ENCODE assay signal across 19 cellular contexts in the genomic region with DNA sequence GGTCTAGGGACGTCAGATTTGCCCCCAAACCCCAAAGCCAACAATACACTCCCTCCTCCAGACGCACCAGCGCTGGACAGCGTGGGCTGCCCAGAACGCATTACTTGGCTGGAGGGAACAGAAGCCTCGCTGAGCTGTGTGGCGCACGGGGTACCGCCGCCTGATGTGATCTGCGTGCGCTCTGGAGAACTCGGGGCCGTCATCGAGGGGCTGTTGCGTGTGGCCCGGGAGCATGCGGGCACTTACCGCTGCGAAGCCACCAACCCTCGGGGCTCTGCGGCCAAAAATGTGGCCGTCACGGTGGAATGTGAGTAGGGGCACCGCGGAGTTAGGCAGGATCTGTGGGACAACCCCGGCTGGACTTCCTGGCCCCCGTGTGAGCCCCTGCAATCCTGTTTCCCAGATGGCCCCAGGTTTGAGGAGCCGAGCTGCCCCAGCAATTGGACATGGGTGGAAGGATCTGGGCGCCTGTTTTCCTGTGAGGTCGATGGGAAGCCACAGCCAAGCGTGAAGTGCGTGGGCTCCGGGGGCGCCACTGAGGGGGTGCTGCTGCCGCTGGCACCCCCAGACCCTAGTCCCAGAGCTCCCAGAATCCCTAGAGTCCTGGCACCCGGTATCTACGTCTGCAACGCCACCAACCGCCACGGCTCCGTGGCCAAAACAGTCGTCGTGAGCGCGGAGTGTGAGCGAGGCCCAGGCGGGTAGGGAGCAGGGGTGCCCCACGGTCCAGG. TPM values are rescaled to one million over a fixed set of nuclear protein-coding genes. Genes with fewer than 3 reads are reported as not detected.
DNase-seq lines count a peak whose midpoint lies in the region; ATAC-seq, FAIRE-seq and TF ChIP-seq lines count a peak whose summit lies in the region.
"Had no signal": no experiment of that assay in that cellular context is flagged by ENCODE, and none has a peak within 500 bp of the region (broad histone marks: within the 10 kb centered on the region; RNA-seq: fewer than 3 reads in every experiment).

No MANE protein-coding gene starts in this region.

- no peak overlapping the region for H3K4me3 ChIP-seq in CD4-positive, CD25-positive, alpha-beta regulatory T cell (ENCODE audit: low read depth, low read length)
- H3K4me3 ChIP-seq in H7 (ENCODE audit: insufficient read depth, low read depth, low read length) (no peak overlapping the region), K562 (peak overlapping the region; percentile 79), neural progenitor cell (no peak overlapping the region)
- H3K4me3 ChIP-seq: SJCRH30 had no signal

- TF ChIP-seq POLR2A in K562 (conservative IDR thresholded peaks at IDR 0.05): no peak

- CTCF ChIA-PET in K562 (lab: Yijun Ruan, JAX; ENCODE audit: low intra/inter-chr PET ratio): no interaction called here

- DNase-seq in CD4-positive, CD25-positive, alpha-beta regulatory T cell: no peak
- DNase-seq in H7: peak; percentile 65
- DNase-seq in K562 (ENCODE audit: extremely low read depth in 1 of 4, low spot score in 3 of 4): peak in 1 of 4 experiments; percentile 4
- peak; percentile 14 for DNase-seq in neural progenitor cell (ENCODE audit: low spot score)
- DNase-seq in foreskin keratinocyte: no peak
- DNase-seq in stimulated activated naive CD4-positive, alpha-beta T cell treated with Interleukin-2 at 50 U/mL for 16 hours (lab: John Stamatoyannopoulos, UW): no peak
- DNase-seq: activated naive CD4-positive, alpha-beta T cell; anterior cingulate cortex; head of caudate nucleus; midbrain; NCI-H187; NCI-H2227 treated with DMSO at 0.1 percent for 48 hours; SJCRH30 had no signal

- TF ChIP-seq CTCF in K562 (IDR thresholded peaks at IDR 0.05 in 2 of 3, conservative IDR thresholded peaks at IDR 0.05 in 1 of 3; ENCODE audit: insufficient read depth in 2 of 3, low read depth in 1 of 3, low read length in 3 of 3): no peak
- no peak for TF ChIP-seq CTCF in neural progenitor cell (IDR thresholded peaks at IDR 0.05)
- TF ChIP-seq CTCF in foreskin keratinocyte (conservative IDR thresholded peaks at IDR 0.05): no peak

- H3K27me3 ChIP-seq in CD4-positive, CD25-positive, alpha-beta regulatory T cell (ENCODE audit: control insufficient read depth, insufficient read depth, low read length): no peaks in the 10 kb centered on the region
- H3K27me3 ChIP-seq in H7 (ENCODE audit: control insufficient read depth, insufficient read depth, low read length) (peaks cover 83% of the 10 kb centered on the region), K562 (ENCODE audit: control insufficient read depth in 2 of 2, insufficient read depth in 2 of 2, low read length in 2 of 2) (no peaks in the 10 kb centered on the region), neural progenitor cell (peaks cover 100% of the 10 kb centered on the region), foreskin keratinocyte (peaks cover 88% of the 10 kb centered on the region)
- H3K27me3 ChIP-seq: SJCRH30 had no signal

- no TSS peak for BruUV-seq in K562 (replicated peaks; lab: Mats Ljungman, UMichigan)

- no peak overlapping the region for H3K27ac ChIP-seq in CD4-positive, CD25-positive, alpha-beta regulatory T cell (ENCODE audit: insufficient read depth, low read length, poor library complexity, severe bottlenecking)
- H3K27ac ChIP-seq in K562 (ENCODE audit: extremely low read depth, low read depth, low read length) (peak overlapping the region; percentile 74; the same call in 2 of the 3 replicates), neural progenitor cell (no peak overlapping the region), foreskin keratinocyte (no peak overlapping the region)
- H3K27ac ChIP-seq: left lung, neutrophil, SJCRH30 had no signal

- FAIRE-seq in K562 (lab: Jason Lieb, UNC): no peak
- FAIRE-seq: GM19239 had no signal

- H3K4me1 ChIP-seq in CD4-positive, CD25-positive, alpha-beta regulatory T cell (ENCODE audit: control insufficient read depth, insufficient read depth, low read length, poor library complexity, severe bottlenecking): peaks cover 73% of the 10 kb centered on the region
- H3K4me1 ChIP-seq in K562 (replicated peaks in 1 of 2; ENCODE audit: control insufficient read depth in 2 of 2, insufficient read depth in 2 of 2, low read length in 2 of 2): peaks cover 11 to 76% of the 10 kb centered on the region in 2 experiments; a peak in 4 of 5 replicates
- H3K4me1 ChIP-seq in neural progenitor cell: peaks cover 9% of the 10 kb centered on the region
- H3K4me1 ChIP-seq in foreskin keratinocyte: peaks cover 1% of the 10 kb centered on the region
- H3K4me1 ChIP-seq: SJCRH30 had no signal

- H3K79me2 ChIP-seq in K562 (ENCODE audit: control insufficient read depth, insufficient read depth, low read length) (peaks cover 66% of the 10 kb centered on the region), neural progenitor cell (ENCODE audit: low read depth) (no peaks in the 10 kb centered on the region)

- no peaks in the 10 kb centered on the region for H3K36me3 ChIP-seq in CD4-positive, CD25-positive, alpha-beta regulatory T cell (ENCODE audit: control insufficient read depth, insufficient read depth, low read length)
- H3K36me3 ChIP-seq in H7 (replicated peaks; ENCODE audit: control insufficient read depth, insufficient read depth, low read length): no peaks in the 10 kb centered on the region
- H3K36me3 ChIP-seq in K562 (ENCODE audit: control insufficient read depth, insufficient read depth, low read length): peaks cover 40% of the 10 kb centered on the region; the same call in 2 of the 3 replicates
- H3K36me3 ChIP-seq in neural progenitor cell: no peaks in the 10 kb centered on the region
- H3K36me3 ChIP-seq: left lung, neutrophil, SJCRH30 had no signal

- in situ Hi-C loops in K562 (cut with MboI): no loop called here

- no peak overlapping the region for H2AFZ ChIP-seq in K562 (ENCODE audit: low read depth, low read length)
- H2AFZ ChIP-seq in neural progenitor cell (replicated peaks): no peak overlapping the region

- intact Hi-C loops in K562 (cut with micrococcal nuclease): no loop called here

- peaks cover 0 to 4% (median 0%) of the 10 kb centered on the region in 7 donors for H3K9me3 Mint-ChIP-seq in CD4-positive, CD25-positive, alpha-beta regulatory T cell
- no peaks in the 10 kb centered on the region for H3K9me3 Mint-ChIP-seq in neural progenitor cell

- peak overlapping the region; percentile 4 to 87 (median 79) for H3K4me3 Mint-ChIP-seq in CD4-positive, CD25-positive, alpha-beta regulatory T cell
- peak overlapping the region; percentile 81 for H3K4me3 Mint-ChIP-seq in neural progenitor cell

- H4K20me1 ChIP-seq in K562 (replicated peaks; ENCODE audit: control insufficient read depth, insufficient read depth, low read length) (no peaks in the 10 kb centered on the region; the same call in 1 of the 2 replicates), neural progenitor cell (ENCODE audit: low read depth) (peaks cover 67% of the 10 kb centered on the region)

- peak overlapping the region; percentile 62 to 90; a peak in 3 of 4 replicates for H3K9ac ChIP-seq in K562 (ENCODE audit: insufficient read depth in 1 of 2, low read depth in 2 of 2, low read length in 2 of 2)
- no peak overlapping the region for H3K9ac ChIP-seq in neural progenitor cell

- peaks cover 66% of the 10 kb centered on the region for H3F3A ChIP-seq in neural progenitor cell (ENCODE audit: low read depth)

- no peaks in the 10 kb centered on the region for H3K9me1 ChIP-seq in K562 (ENCODE audit: control insufficient read depth, insufficient read depth, low read length)

- no peak for TF ChIP-seq EP300 in K562 (IDR thresholded peaks at IDR 0.05; ENCODE audit: low read length)

- no peak for TF ChIP-seq RAD21 in K562 (CRISPR knock-in tag; conservative IDR thresholded peaks at IDR 0.05 in 1 of 2, IDR thresholded peaks at IDR 0.05 in 1 of 2)

- H3K9me3 ChIP-seq in CD4-positive, CD25-positive, alpha-beta regulatory T cell (ENCODE audit: control insufficient read depth in 2 of 2, low read length in 2 of 2): no peaks in the 10 kb centered on the region
- H3K9me3 ChIP-seq in K562 (replicated peaks; ENCODE audit: control insufficient read depth, insufficient read depth, low read depth, low read length): peaks cover 2% of the 10 kb centered on the region; the same call in 1 of the 2 replicates
- H3K9me3 ChIP-seq in neural progenitor cell (ENCODE audit: low read depth): no peaks in the 10 kb centered on the region
- H3K9me3 ChIP-seq: left lung, SJCRH30 had no signal

- POLR2A ChIA-PET in K562 (lab: Yijun Ruan, JAX): interaction anchor here (0.7 to 1.1 kb wide), 2 partner anchors 8 to 13 kb away, joined by 3 read pairs; no protein-coding TSS in a partner anchor

- 93% methylated on average over 35 of the region's 49 CpGs for WGBS in K562 (ENCODE audit: insufficient coverage, low coverage, missing lambda C conversion rate)

- H3K27ac Mint-ChIP-seq in CD4-positive, CD25-positive, alpha-beta regulatory T cell: no peak overlapping the region
- no peak overlapping the region for H3K27ac Mint-ChIP-seq in neural progenitor cell
- H3K27ac Mint-ChIP-seq: endodermal cell had no signal

- H3K36me3 Mint-ChIP-seq in CD4-positive, CD25-positive, alpha-beta regulatory T cell: no peaks in the 10 kb centered on the region
- no peaks in the 10 kb centered on the region for H3K36me3 Mint-ChIP-seq in neural progenitor cell

- H3K27me3 Mint-ChIP-seq in CD4-positive, CD25-positive, alpha-beta regulatory T cell: peaks cover 68% of the 10 kb centered on the region
- peaks cover 80% of the 10 kb centered on the region for H3K27me3 Mint-ChIP-seq in neural progenitor cell (ENCODE audit: insufficient read depth, low read depth)

- peak overlapping the region; percentile 93 for H3K4me2 ChIP-seq in K562 (ENCODE audit: insufficient read depth, low read length)
- H3K4me2 ChIP-seq in neural progenitor cell: no peak overlapping the region

- peaks cover 0 to 61% (median 20%) of the 10 kb centered on the region in 4 donors for H3K4me1 Mint-ChIP-seq in CD4-positive, CD25-positive, alpha-beta regulatory T cell
- peaks cover 28% of the 10 kb centered on the region for H3K4me1 Mint-ChIP-seq in neural progenitor cell

- no peak for ATAC-seq in CD4-positive, CD25-positive, alpha-beta regulatory T cell (ENCODE audit: low read depth in 2 of 2)
- ATAC-seq in K562 (no peak), foreskin keratinocyte (no peak), GM19324 (IDR thresholded peaks at IDR 0.05; ENCODE audit: low FRiP score, unreplicated experiment) (no peak)
- ATAC-seq: HCT116, left lung had no signal

RNA-seq across cellular contexts. Expression of gene ICAM5, which starts 4.0 kb away (rescaled TPM):
- total RNA-seq in CD4-positive, CD25-positive, alpha-beta regulatory T cell: 0.20 TPM
- polyA plus RNA-seq in CD4-positive, CD25-positive, alpha-beta regulatory T cell: not detected
- total RNA-seq in H7 (2014; rRNA removed; shearing (Covaris generic)): 0.83 and 3.7 TPM in 2 replicates
- total RNA-seq in K562 (2011; cell fraction: chromatin; rRNA removed; ENCODE audit: low replicate concordance): 152 and 610 TPM in 2 replicates
- total RNA-seq in K562 (2011; cell fraction: nucleolus; rRNA removed): 442 and 477 TPM in 2 replicates
- 261 and 266 TPM in 2 replicates for total RNA-seq in K562 (2011; cell fraction: nucleoplasm; rRNA removed)
- total RNA-seq in K562 (2014; rRNA removed) (39.7 TPM in 2 replicates), K562 (2014; rRNA removed; fragmentation: Illumina TruSeq; extraction: Trizol) (1.7 and 3.7 TPM in 2 replicates), K562 (2015; rRNA removed; fragmentation: Illumina TruSeq; extraction: Trizol) (13.7 and 16.6 TPM in 2 replicates), K562 (2021) (69.7 and 89.5 TPM in 2 replicates), neural progenitor cell (ENCODE audit: low replicate concordance) (0.46 TPM in 1 of 2 replicates, not detected in the other), foreskin keratinocyte (2.5 and 3.8 TPM in 2 replicates)
- polyA plus RNA-seq in K562 (2011; rRNA removed) (29.9 and 58.7 TPM in 2 replicates), K562 (2014; fragmentation: Illumina TruSeq; extraction: Trizol) (12.1 and 29.4 TPM in 2 replicates), K562 (2014; fragmentation: Nextera tagmentation; extraction: Ambion mirVana) (under 1 TPM; 0.10 to 0.11 TPM), K562 (2014; rRNA removed) (97.4 and 114 TPM in 2 replicates), foreskin keratinocyte (1.4 and 2.2 TPM in 2 replicates)
- 50.3 and 80.3 TPM in 2 replicates for polyA plus RNA-seq in K562 (2011; cell fraction: cytosol; rRNA removed)
- 748 and 1,281 TPM in 2 replicates for polyA plus RNA-seq in K562 (2011; cell fraction: nucleus; rRNA removed)
- polyA plus RNA-seq in K562 (2012): 45.0 and 59.7 TPM in 2 replicates
- polyA minus RNA-seq in K562 (2011; rRNA and poly(A)+ RNA removed): 4.9 and 6.5 TPM in 2 replicates
- 19.6 and 29.4 TPM in 2 replicates for polyA minus RNA-seq in K562 (2011; cell fraction: cytosol; rRNA and poly(A)+ RNA removed)
- 91.7 and 98.6 TPM in 2 replicates for polyA minus RNA-seq in K562 (2011; cell fraction: nucleus; rRNA and poly(A)+ RNA removed)

RNA-seq across cellular contexts. Expression of gene ICAM4, which starts 7.0 kb away (rescaled TPM):
- total RNA-seq in CD4-positive, CD25-positive, alpha-beta regulatory T cell: 0.67 TPM
- polyA plus RNA-seq in CD4-positive, CD25-positive, alpha-beta regulatory T cell: under 1 TPM; 0.20 to 0.67 (median 0.41) TPM
- total RNA-seq in H7 (2014; rRNA removed; shearing (Covaris generic)): 1.7 and 2.4 TPM in 2 replicates
- total RNA-seq in K562 (2011; cell fraction: chromatin; rRNA removed; ENCODE audit: low replicate concordance): 14.7 and 49.5 TPM in 2 replicates
- 93.9 and 101 TPM in 2 replicates for total RNA-seq in K562 (2011; cell fraction: nucleolus; rRNA removed)
- total RNA-seq in K562 (2011; cell fraction: nucleoplasm; rRNA removed): 52.0 and 56.5 TPM in 2 replicates
- total RNA-seq in K562 (2014; rRNA removed) (86.1 and 93.8 TPM in 2 replicates), K562 (2014; rRNA removed; fragmentation: Illumina TruSeq; extraction: Trizol) (18.9 and 20.3 TPM in 2 replicates), K562 (2015; rRNA removed; fragmentation: Illumina TruSeq; extraction: Trizol) (42.0 and 43.4 TPM in 2 replicates), K562 (2021) (62.6 and 65.5 TPM in 2 replicates), neural progenitor cell (ENCODE audit: low replicate concordance) (0.15 TPM in 1 of 2 replicates, not detected in the other), foreskin keratinocyte (0.49 and 0.71 TPM in 2 replicates)
- polyA plus RNA-seq in K562 (2011; rRNA removed) (29.5 and 34.4 TPM in 2 replicates), K562 (2014; fragmentation: Illumina TruSeq; extraction: Trizol) (21.0 and 45.3 TPM in 2 replicates), K562 (2014; fragmentation: Nextera tagmentation; extraction: Ambion mirVana) (10 to 100 TPM; 14.1 to 29.6 TPM), K562 (2014; rRNA removed) (83.8 and 96.6 TPM in 2 replicates), foreskin keratinocyte (0.51 and 1.8 TPM in 2 replicates)
- polyA plus RNA-seq in K562 (2011; cell fraction: cytosol; rRNA removed): 49.4 and 120 TPM in 2 replicates
- 11.2 and 16.0 TPM in 2 replicates for polyA plus RNA-seq in K562 (2011; cell fraction: nucleus; rRNA removed)
- 69.5 and 104 TPM in 2 replicates for polyA plus RNA-seq in K562 (2012)
- polyA minus RNA-seq in K562 (2011; rRNA and poly(A)+ RNA removed): 5.9 and 9.1 TPM in 2 replicates
- 18.7 and 19.2 TPM in 2 replicates for polyA minus RNA-seq in K562 (2011; cell fraction: cytosol; rRNA and poly(A)+ RNA removed)
- 13.2 and 16.6 TPM in 2 replicates for polyA minus RNA-seq in K562 (2011; cell fraction: nucleus; rRNA and poly(A)+ RNA removed)

RNA-seq across cellular contexts. Expression of gene ZGLP1, which starts 15.8 kb away (rescaled TPM):
- 2.8 TPM for total RNA-seq in CD4-positive, CD25-positive, alpha-beta regulatory T cell
- under 1 TPM in 1 of 4 donors, not detected in 3; 0.32 TPM for polyA plus RNA-seq in CD4-positive, CD25-positive, alpha-beta regulatory T cell
- total RNA-seq in H7 (2014; rRNA removed; shearing (Covaris generic)): 0.17 and 0.85 TPM in 2 replicates
- total RNA-seq in K562 (2011; cell fraction: chromatin; rRNA removed; ENCODE audit: low replicate concordance): 4.3 and 14.7 TPM in 2 replicates
- 8.3 and 10.8 TPM in 2 replicates for total RNA-seq in K562 (2011; cell fraction: nucleolus; rRNA removed)
- total RNA-seq in K562 (2011; cell fraction: nucleoplasm; rRNA removed): 5.3 and 6.4 TPM in 2 replicates
- total RNA-seq in K562 (2014; rRNA removed): 2.7 and 3.0 TPM in 2 replicates
- total RNA-seq in K562 (2014; rRNA removed; fragmentation: Illumina TruSeq; extraction: Trizol): 0.64 and 0.69 TPM in 2 replicates
- 2.7 and 2.9 TPM in 2 replicates for total RNA-seq in K562 (2015; rRNA removed; fragmentation: Illumina TruSeq; extraction: Trizol)
- total RNA-seq in K562 (2021): 3.3 and 5.8 TPM in 2 replicates
- polyA plus RNA-seq in K562 (2011; rRNA removed): 2.2 and 3.2 TPM in 2 replicates
- polyA plus RNA-seq in K562 (2011; cell fraction: cytosol; rRNA removed): 2.2 and 3.4 TPM in 2 replicates
- polyA plus RNA-seq in K562 (2011; cell fraction: nucleus; rRNA removed): 9.0 and 17.2 TPM in 2 replicates
- polyA plus RNA-seq in K562 (2012): 3.3 and 8.0 TPM in 2 replicates
- 1.5 and 1.9 TPM in 2 replicates for polyA plus RNA-seq in K562 (2014; fragmentation: Illumina TruSeq; extraction: Trizol)
- under 1 TPM; 0.24 to 0.56 TPM for polyA plus RNA-seq in K562 (2014; fragmentation: Nextera tagmentation; extraction: Ambion mirVana)
- polyA plus RNA-seq in K562 (2014; rRNA removed): 4.5 and 5.1 TPM in 2 replicates
- polyA minus RNA-seq in K562 (2011; rRNA and poly(A)+ RNA removed): 0.18 and 0.39 TPM in 2 replicates
- 1.0 and 2.0 TPM in 2 replicates for polyA minus RNA-seq in K562 (2011; cell fraction: cytosol; rRNA and poly(A)+ RNA removed)
- 1.1 and 1.3 TPM in 2 replicates for polyA minus RNA-seq in K562 (2011; cell fraction: nucleus; rRNA and poly(A)+ RNA removed)
- total RNA-seq in neural progenitor cell (ENCODE audit: low replicate concordance): 2.4 and 4.6 TPM in 2 replicates
- total RNA-seq in foreskin keratinocyte: 1.6 and 2.6 TPM in 2 replicates
- 3.4 and 3.6 TPM in 2 replicates for polyA plus RNA-seq in foreskin keratinocyte

RNA-seq across cellular contexts. Expression of gene FDX2, which starts 22.0 kb away (rescaled TPM):
- 3.5 TPM for total RNA-seq in CD4-positive, CD25-positive, alpha-beta regulatory T cell
- polyA plus RNA-seq in CD4-positive, CD25-positive, alpha-beta regulatory T cell: 10 to 100 TPM; 13.1 to 16.5 (median 13.5) TPM
- total RNA-seq in H7 (2014; rRNA removed; shearing (Covaris generic)): 22.3 and 40.8 TPM in 2 replicates
- 10.6 and 53.0 TPM in 2 replicates for total RNA-seq in K562 (2011; cell fraction: chromatin; rRNA removed; ENCODE audit: low replicate concordance)
- 44.7 and 46.7 TPM in 2 replicates for total RNA-seq in K562 (2011; cell fraction: nucleolus; rRNA removed)
- 24.2 and 28.0 TPM in 2 replicates for total RNA-seq in K562 (2011; cell fraction: nucleoplasm; rRNA removed)
- total RNA-seq in K562 (2014; rRNA removed): 47.0 and 59.4 TPM in 2 replicates
- total RNA-seq in K562 (2014; rRNA removed; fragmentation: Illumina TruSeq; extraction: Trizol): 9.7 and 15.9 TPM in 2 replicates
- total RNA-seq in K562 (2015; rRNA removed; fragmentation: Illumina TruSeq; extraction: Trizol): 28.9 and 29.7 TPM in 2 replicates
- total RNA-seq in K562 (2021): 34.8 and 36.8 TPM in 2 replicates
- 22.3 and 33.3 TPM in 2 replicates for polyA plus RNA-seq in K562 (2011; rRNA removed)
- polyA plus RNA-seq in K562 (2011; cell fraction: cytosol; rRNA removed): 47.1 and 82.4 TPM in 2 replicates
- 33.5 and 61.9 TPM in 2 replicates for polyA plus RNA-seq in K562 (2011; cell fraction: nucleus; rRNA removed)
- polyA plus RNA-seq in K562 (2012): 27.6 and 42.2 TPM in 2 replicates
- 47.2 and 55.3 TPM in 2 replicates for polyA plus RNA-seq in K562 (2014; fragmentation: Illumina TruSeq; extraction: Trizol)
- polyA plus RNA-seq in K562 (2014; fragmentation: Nextera tagmentation; extraction: Ambion mirVana): 1 to 10 TPM; 2.5 to 5.8 TPM
- 49.2 and 49.8 TPM in 2 replicates for polyA plus RNA-seq in K562 (2014; rRNA removed)
- 4.9 and 9.2 TPM in 2 replicates for polyA minus RNA-seq in K562 (2011; rRNA and poly(A)+ RNA removed)
- polyA minus RNA-seq in K562 (2011; cell fraction: cytosol; rRNA and poly(A)+ RNA removed): 14.3 and 14.5 TPM in 2 replicates
- polyA minus RNA-seq in K562 (2011; cell fraction: nucleus; rRNA and poly(A)+ RNA removed): 5.3 and 9.6 TPM in 2 replicates
- 7.4 and 11.4 TPM in 2 replicates for total RNA-seq in neural progenitor cell (ENCODE audit: low replicate concordance)
- 30.9 and 33.2 TPM in 2 replicates for total RNA-seq in foreskin keratinocyte
- 58.1 and 63.7 TPM in 2 replicates for polyA plus RNA-seq in foreskin keratinocyte

RNA-seq across cellular contexts. Expression of gene ICAM1, which starts 22.9 kb away (rescaled TPM):
- 13.7 TPM for total RNA-seq in CD4-positive, CD25-positive, alpha-beta regulatory T cell
- polyA plus RNA-seq in CD4-positive, CD25-positive, alpha-beta regulatory T cell: 1 to 10 TPM; 4.8 to 8.2 (median 6.9) TPM
- total RNA-seq in H7 (2014; rRNA removed; shearing (Covaris generic)): 2.8 and 6.1 TPM in 2 replicates
- 41.5 and 107 TPM in 2 replicates for total RNA-seq in K562 (2011; cell fraction: chromatin; rRNA removed; ENCODE audit: low replicate concordance)
- 83.4 and 99.6 TPM in 2 replicates for total RNA-seq in K562 (2011; cell fraction: nucleolus; rRNA removed)
- total RNA-seq in K562 (2011; cell fraction: nucleoplasm; rRNA removed): 76.3 and 76.6 TPM in 2 replicates
- total RNA-seq in K562 (2014; rRNA removed): 17.4 and 26.0 TPM in 2 replicates
- 11.9 and 12.1 TPM in 2 replicates for total RNA-seq in K562 (2014; rRNA removed; fragmentation: Illumina TruSeq; extraction: Trizol)
- 23.6 and 24.1 TPM in 2 replicates for total RNA-seq in K562 (2015; rRNA removed; fragmentation: Illumina TruSeq; extraction: Trizol)
- 22.3 and 22.6 TPM in 2 replicates for total RNA-seq in K562 (2021)
- 13.1 and 21.4 TPM in 2 replicates for polyA plus RNA-seq in K562 (2011; rRNA removed)
- polyA plus RNA-seq in K562 (2011; cell fraction: cytosol; rRNA removed): 20.2 and 23.1 TPM in 2 replicates
- polyA plus RNA-seq in K562 (2011; cell fraction: nucleus; rRNA removed): 17.5 and 30.7 TPM in 2 replicates
- polyA plus RNA-seq in K562 (2012): 22.4 and 63.2 TPM in 2 replicates
- 24.4 and 29.9 TPM in 2 replicates for polyA plus RNA-seq in K562 (2014; fragmentation: Illumina TruSeq; extraction: Trizol)
- 1 to 10 TPM; 2.3 to 2.4 TPM for polyA plus RNA-seq in K562 (2014; fragmentation: Nextera tagmentation; extraction: Ambion mirVana)
- polyA plus RNA-seq in K562 (2014; rRNA removed): 13.4 TPM in 2 replicates
- polyA minus RNA-seq in K562 (2011; rRNA and poly(A)+ RNA removed): 19.6 and 21.5 TPM in 2 replicates
- polyA minus RNA-seq in K562 (2011; cell fraction: cytosol; rRNA and poly(A)+ RNA removed): 21.5 and 23.8 TPM in 2 replicates
- 13.8 and 17.4 TPM in 2 replicates for polyA minus RNA-seq in K562 (2011; cell fraction: nucleus; rRNA and poly(A)+ RNA removed)
- total RNA-seq in neural progenitor cell (ENCODE audit: low replicate concordance): 0.40 and 0.80 TPM in 2 replicates
- 0.71 and 1.7 TPM in 2 replicates for total RNA-seq in foreskin keratinocyte
- polyA plus RNA-seq in foreskin keratinocyte: 0.56 and 1.3 TPM in 2 replicates

Comparison
In these comparisons a context has a peak if more than half of its experiments do, and no peak if none do; other contexts are left out.
1. DNase-seq: peak in H7 (single experiment) and neural progenitor cell (single experiment); none in CD4-positive, CD25-positive, alpha-beta regulatory T cell (0 of 3), foreskin keratinocyte (0 of 2) and stimulated activated naive CD4-positive, alpha-beta T cell treated with Interleukin-2 at 50 U/mL for 16 hours (single experiment).